Comparison of ENCODE assay signal across 1 cellular context in the genomic region with DNA sequence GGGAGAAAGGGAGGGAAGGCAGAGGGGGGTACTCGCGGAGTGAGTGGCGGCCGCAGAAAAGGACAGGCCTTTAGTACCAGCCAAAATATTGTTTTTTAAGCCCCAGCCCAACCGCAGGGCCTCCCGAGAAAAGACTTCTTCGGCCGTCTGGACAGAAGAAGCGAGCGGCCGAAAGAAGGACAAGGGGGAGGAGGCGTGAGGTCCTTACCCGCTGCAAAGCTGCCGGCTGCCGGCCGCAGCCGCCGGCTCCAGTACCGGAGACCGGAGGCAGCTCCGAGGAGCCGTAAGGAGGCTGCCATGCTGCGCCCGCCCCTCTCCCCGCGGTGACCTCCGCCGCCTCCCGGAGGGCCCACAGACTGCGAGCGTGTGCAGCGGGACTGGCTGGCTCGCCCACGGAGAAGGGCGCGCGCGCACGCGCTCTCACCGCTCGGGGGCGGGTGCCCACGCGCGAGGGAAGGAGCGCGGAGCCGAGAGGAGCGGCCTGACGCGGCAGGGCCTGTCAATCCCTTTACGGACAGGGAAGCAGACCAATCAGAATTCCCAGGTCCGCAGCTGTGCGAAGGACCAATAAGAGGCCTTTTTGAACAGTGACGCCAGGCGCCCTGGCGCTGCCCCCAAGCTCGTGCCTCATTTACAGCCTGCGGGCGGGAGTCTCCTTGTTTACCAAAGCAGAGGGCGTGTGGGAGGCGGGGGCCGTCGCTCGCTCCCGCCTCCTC.
A peak's percentile ranks its signal among the peaks of the same experiment; 100 is the strongest.
TF ChIP-seq lines count a peak whose summit lies in the region.

TSS of gene HIBADH (minus strand) at position 394 of the 716 bp plus-strand sequence. CDS start at position 299, 95 bp downstream.

TF ChIP-seq in HepG2, 621 proteins besides CTCF, POLR2A, EP300 and RAD21 (continued from another document and continues in another):
- TF ChIP-seq, protein P1, sequence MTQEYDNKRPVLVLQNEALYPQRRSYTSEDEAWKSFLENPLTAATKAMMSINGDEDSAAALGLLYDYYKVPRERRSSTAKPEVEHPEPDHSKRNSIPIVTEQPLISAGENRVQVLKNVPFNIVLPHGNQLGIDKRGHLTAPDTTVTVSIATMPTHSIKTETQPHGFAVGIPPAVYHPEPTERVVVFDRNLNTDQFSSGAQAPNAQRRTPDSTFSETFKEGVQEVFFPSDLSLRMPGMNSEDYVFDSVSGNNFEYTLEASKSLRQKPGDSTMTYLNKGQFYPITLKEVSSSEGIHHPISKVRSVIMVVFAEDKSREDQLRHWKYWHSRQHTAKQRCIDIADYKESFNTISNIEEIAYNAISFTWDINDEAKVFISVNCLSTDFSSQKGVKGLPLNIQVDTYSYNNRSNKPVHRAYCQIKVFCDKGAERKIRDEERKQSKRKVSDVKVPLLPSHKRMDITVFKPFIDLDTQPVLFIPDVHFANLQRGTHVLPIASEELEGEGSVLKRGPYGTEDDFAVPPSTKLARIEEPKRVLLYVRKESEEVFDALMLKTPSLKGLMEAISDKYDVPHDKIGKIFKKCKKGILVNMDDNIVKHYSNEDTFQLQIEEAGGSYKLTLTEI (CRISPR knock-in tag; conservative IDR thresholded peaks at IDR 0.05) = no peak
- no peak for TF ChIP-seq TRIM22 (IDR thresholded peaks at IDR 0.05)
- TF ChIP-seq ZNF331 (CRISPR knock-in tag; IDR thresholded peaks at IDR 0.05) = no peak
- no peak for TF ChIP-seq SIN3B (IDR thresholded peaks at IDR 0.05; ENCODE audit: low read length)
- peak; percentile 88 for TF ChIP-seq ZNF446 (CRISPR knock-in tag; IDR thresholded peaks at IDR 0.05)
- TF ChIP-seq AKAP8 (CRISPR knock-in tag; IDR thresholded peaks at IDR 0.05) = no peak
- no peak for TF ChIP-seq KLF11 (CRISPR knock-in tag; IDR thresholded peaks at IDR 0.05)
- TF ChIP-seq KLF15 (CRISPR knock-in tag; IDR thresholded peaks at IDR 0.05; ENCODE audit: borderline replicate concordance) = no peak; the same call in 1 of the 2 replicates
- TF ChIP-seq, protein P2, sequence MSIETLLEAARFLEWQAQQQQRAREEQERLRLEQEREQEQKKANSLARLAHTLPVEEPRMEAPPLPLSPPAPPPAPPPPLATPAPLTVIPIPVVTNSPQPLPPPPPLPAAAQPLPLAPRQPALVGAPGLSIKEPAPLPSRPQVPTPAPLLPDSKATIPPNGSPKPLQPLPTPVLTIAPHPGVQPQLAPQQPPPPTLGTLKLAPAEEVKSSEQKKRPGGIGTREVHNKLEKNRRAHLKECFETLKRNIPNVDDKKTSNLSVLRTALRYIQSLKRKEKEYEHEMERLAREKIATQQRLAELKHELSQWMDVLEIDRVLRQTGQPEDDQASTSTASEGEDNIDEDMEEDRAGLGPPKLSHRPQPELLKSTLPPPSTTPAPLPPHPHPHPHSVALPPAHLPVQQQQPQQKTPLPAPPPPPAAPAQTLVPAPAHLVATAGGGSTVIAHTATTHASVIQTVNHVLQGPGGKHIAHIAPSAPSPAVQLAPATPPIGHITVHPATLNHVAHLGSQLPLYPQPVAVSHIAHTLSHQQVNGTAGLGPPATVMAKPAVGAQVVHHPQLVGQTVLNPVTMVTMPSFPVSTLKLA (IDR thresholded peaks at IDR 0.05) = peak; percentile 64
- TF ChIP-seq KIAA2018 (CRISPR knock-in tag; IDR thresholded peaks at IDR 0.05; ENCODE audit: borderline replicate concordance) = no peak
- TF ChIP-seq U2AF2 (IDR thresholded peaks at IDR 0.05; ENCODE audit: low read depth, low read length) = no peak
- TF ChIP-seq NFYC (CRISPR knock-in tag; IDR thresholded peaks at IDR 0.05) = peak; percentile 99
- TF ChIP-seq IKZF1 (IDR thresholded peaks at IDR 0.05) = no peak
- TF ChIP-seq ESRRA (CRISPR knock-in tag; IDR thresholded peaks at IDR 0.05; ENCODE audit: low read depth) = no peak; the same call in 1 of the 2 replicates
- TF ChIP-seq ARNTL (CRISPR knock-in tag; IDR thresholded peaks at IDR 0.05) = peak; percentile 61
- TF ChIP-seq CREB1 (IDR thresholded peaks at IDR 0.05) = peak; percentile 89
- peak; percentile 94 for TF ChIP-seq CREB1 (CRISPR knock-in tag; IDR thresholded peaks at IDR 0.05)
- peak; percentile 63 for TF ChIP-seq ZNF883 (CRISPR knock-in tag; IDR thresholded peaks at IDR 0.05; ENCODE audit: not compliant biosample characterization)
- TF ChIP-seq RFXAP (CRISPR knock-in tag; IDR thresholded peaks at IDR 0.05; ENCODE audit: borderline replicate concordance) = peak; percentile 71
- no peak for TF ChIP-seq HNRNPL (IDR thresholded peaks at IDR 0.05; ENCODE audit: low read depth, low read length)
- TF ChIP-seq KLF12 (CRISPR knock-in tag; IDR thresholded peaks at IDR 0.05; ENCODE audit: borderline replicate concordance) = no peak; the same call in 1 of the 2 replicates
- TF ChIP-seq GTF3A (CRISPR knock-in tag; conservative IDR thresholded peaks at IDR 0.05) = no peak
- TF ChIP-seq, protein P3, sequence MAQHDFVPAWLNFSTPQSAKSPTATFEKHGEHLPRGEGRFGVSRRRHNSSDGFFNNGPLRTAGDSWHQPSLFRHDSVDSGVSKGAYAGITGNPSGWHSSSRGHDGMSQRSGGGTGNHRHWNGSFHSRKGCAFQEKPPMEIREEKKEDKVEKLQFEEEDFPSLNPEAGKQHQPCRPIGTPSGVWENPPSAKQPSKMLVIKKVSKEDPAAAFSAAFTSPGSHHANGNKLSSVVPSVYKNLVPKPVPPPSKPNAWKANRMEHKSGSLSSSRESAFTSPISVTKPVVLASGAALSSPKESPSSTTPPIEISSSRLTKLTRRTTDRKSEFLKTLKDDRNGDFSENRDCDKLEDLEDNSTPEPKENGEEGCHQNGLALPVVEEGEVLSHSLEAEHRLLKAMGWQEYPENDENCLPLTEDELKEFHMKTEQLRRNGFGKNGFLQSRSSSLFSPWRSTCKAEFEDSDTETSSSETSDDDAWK (CRISPR knock-in tag; IDR thresholded peaks at IDR 0.05) = no peak
- no peak for TF ChIP-seq SMAD9 (CRISPR knock-in tag; IDR thresholded peaks at IDR 0.05)
- TF ChIP-seq ZNF33A (CRISPR knock-in tag; IDR thresholded peaks at IDR 0.05; ENCODE audit: borderline replicate concordance) = no peak
- peak; percentile 46; the same call in 1 of the 2 replicates for TF ChIP-seq NAIF1 (CRISPR knock-in tag; IDR thresholded peaks at IDR 0.05; ENCODE audit: borderline replicate concordance)
- TF ChIP-seq ZNF367 (CRISPR knock-in tag; IDR thresholded peaks at IDR 0.05; ENCODE audit: borderline replicate concordance) = no peak
- TF ChIP-seq BRD4 (CRISPR knock-in tag; IDR thresholded peaks at IDR 0.05) = peak; percentile 71
- no peak for TF ChIP-seq ZNF607 (CRISPR knock-in tag; IDR thresholded peaks at IDR 0.05; ENCODE audit: borderline replicate concordance)
- peak; percentile 52; the same call in 1 of the 2 replicates for TF ChIP-seq RXRA (CRISPR knock-in tag; IDR thresholded peaks at IDR 0.05)
- no peak for TF ChIP-seq SSRP1 (CRISPR knock-in tag; IDR thresholded peaks at IDR 0.05)
- 0 out of 2 replicates have a peak, but pooled peaks have one; percentile 39 for TF ChIP-seq ZNF512B (CRISPR knock-in tag; IDR thresholded peaks at IDR 0.05; ENCODE audit: borderline replicate concordance)
- TF ChIP-seq MTA3 (CRISPR knock-in tag; IDR thresholded peaks at IDR 0.05) = no peak
- no peak for TF ChIP-seq KDM6A (CRISPR knock-in tag; IDR thresholded peaks at IDR 0.05; ENCODE audit: low read depth)
- 0 out of 2 replicates have a peak, but pooled peaks have one; percentile 9 for TF ChIP-seq ZNF598 (CRISPR knock-in tag; IDR thresholded peaks at IDR 0.05; ENCODE audit: borderline replicate concordance)
- no peak for TF ChIP-seq ZBTB7A (CRISPR knock-in tag; IDR thresholded peaks at IDR 0.05)
- no peak; the same call in 1 of the 2 replicates for TF ChIP-seq ZNF629 (CRISPR knock-in tag; conservative IDR thresholded peaks at IDR 0.05)
- no peak for TF ChIP-seq NR1H2 (CRISPR knock-in tag; IDR thresholded peaks at IDR 0.05; ENCODE audit: borderline replicate concordance, low read depth)
- TF ChIP-seq LCORL (IDR thresholded peaks at IDR 0.05) = no peak
- peak; percentile 46 for TF ChIP-seq LCORL (CRISPR knock-in tag; IDR thresholded peaks at IDR 0.05)
- peak; percentile 48; the same call in 1 of the 2 replicates for TF ChIP-seq ERF (CRISPR knock-in tag; IDR thresholded peaks at IDR 0.05)
- TF ChIP-seq MYC (CRISPR knock-in tag; IDR thresholded peaks at IDR 0.05; ENCODE audit: borderline replicate concordance) = peak; percentile 91
- peak; percentile 68; the same call in 1 of the 2 replicates for TF ChIP-seq POLR2AphosphoS5 (IDR thresholded peaks at IDR 0.05; ENCODE audit: low read depth, low read length)
- TF ChIP-seq SIX1 (CRISPR knock-in tag; IDR thresholded peaks at IDR 0.05; ENCODE audit: borderline replicate concordance) = no peak
- no peak for TF ChIP-seq ZNF354B (CRISPR knock-in tag; IDR thresholded peaks at IDR 0.05)
- TF ChIP-seq HDAC6 (IDR thresholded peaks at IDR 0.05; ENCODE audit: low read depth, low read length) = no peak
- no peak; the same call in 1 of the 2 replicates for TF ChIP-seq MEIS1 (CRISPR knock-in tag; IDR thresholded peaks at IDR 0.05; ENCODE audit: borderline replicate concordance)
